17 cellular contexts compared by ENCODE assay signal in the genomic region with DNA sequence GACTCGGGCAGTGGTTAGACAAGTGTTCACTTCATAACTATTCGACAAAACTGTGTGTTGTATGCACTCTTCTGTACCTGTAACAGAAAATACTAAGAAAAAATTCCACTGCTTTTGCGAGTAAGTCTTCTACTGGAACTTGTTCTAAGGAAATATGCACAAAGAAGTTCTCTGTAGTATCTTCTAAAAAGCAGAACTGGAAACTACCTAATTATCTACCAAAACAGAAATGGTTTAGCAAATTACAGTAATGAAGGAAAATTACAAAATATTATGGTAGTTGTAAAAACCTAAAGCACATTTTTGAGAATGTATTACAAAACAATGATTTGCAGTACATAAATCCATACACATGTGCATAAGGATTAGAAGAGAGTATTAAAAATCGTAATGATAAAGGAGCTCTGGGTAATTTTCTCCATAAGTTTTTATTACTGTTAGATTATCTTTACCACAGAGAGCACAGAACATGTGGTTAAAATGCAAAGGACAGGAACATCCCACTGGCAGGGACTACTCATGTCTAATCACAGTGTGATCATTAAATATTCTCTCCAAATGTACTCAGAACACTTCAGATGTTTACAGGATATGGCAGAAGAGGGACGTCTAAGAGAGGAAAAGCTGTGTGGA. TPM values are rescaled to one million over a fixed set of nuclear protein-coding genes. Genes with fewer than 3 reads are reported as not detected.
DNase-seq lines count a peak whose midpoint lies in the region; ATAC-seq and TF ChIP-seq lines count a peak whose summit lies in the region.
"Had no signal": no experiment of that assay in that cellular context is flagged by ENCODE, and none has a peak within 500 bp of the region (broad histone marks: within the 10 kb centered on the region; RNA-seq: fewer than 3 reads in every experiment).

No MANE protein-coding gene starts in this region.

- no peaks in the 10 kb centered on the region for H3K9me3 Mint-ChIP-seq in activated naive CD4-positive, alpha-beta T cell treated with anti-CD3 and anti-CD28 coated beads, Interleukin-2, amount 10 ng/mL, durations not matched to agents 7 days and 5 days
- H3K9me3 Mint-ChIP-seq in activated naive CD8-positive, alpha-beta T cell treated with anti-CD3 and anti-CD28 coated beads for 36 hours = no peaks in the 10 kb centered on the region
- H3K9me3 Mint-ChIP-seq in stimulated activated naive B cell treated with anti-CD40 and anti-IgM and Interleukin-4, amounts not matched to agents 10 μg/mL and 1 μg/mL and 100 μg/mL, for 72 hours = no peaks in the 10 kb centered on the region

- peak in 1 of 2 donors; percentile 45 for ATAC-seq in stimulated activated naive B cell treated with anti-CD40 and anti-IgM and Interleukin-4, amounts not matched to agents 10 μg/mL and 1 μg/mL and 100 μg/mL, for 72 hours (replicated peaks)
- ATAC-seq: gastrocnemius medialis had no signal

- H3K27ac ChIP-seq in ascending aorta = no peak overlapping the region
- H3K27ac ChIP-seq: gastrocnemius medialis, SJSA1 had no signal

- no peak overlapping the region for H3K4me3 ChIP-seq in ascending aorta
- H3K4me3 ChIP-seq: gastrocnemius medialis, ovary, SJSA1 had no signal

- no peaks in the 10 kb centered on the region for H3K27me3 ChIP-seq in ascending aorta
- H3K27me3 ChIP-seq: gastrocnemius medialis, ovary, SJSA1 had no signal

- no peaks in the 10 kb centered on the region for H3K27me3 Mint-ChIP-seq in activated naive CD4-positive, alpha-beta T cell treated with anti-CD3 and anti-CD28 coated beads, Interleukin-2, amount 10 ng/mL, durations not matched to agents 7 days and 5 days
- no peaks in the 10 kb centered on the region for H3K27me3 Mint-ChIP-seq in activated naive CD8-positive, alpha-beta T cell treated with anti-CD3 and anti-CD28 coated beads for 36 hours
- no peaks in the 10 kb centered on the region for H3K27me3 Mint-ChIP-seq in stimulated activated naive B cell treated with anti-CD40 and anti-IgM and Interleukin-4, amounts not matched to agents 10 μg/mL and 1 μg/mL and 100 μg/mL, for 72 hours

- no peak for TF ChIP-seq CTCF in ascending aorta (IDR thresholded peaks at IDR 0.05)

- peak overlapping the region; percentile 71 for H3K27ac Mint-ChIP-seq in activated naive CD4-positive, alpha-beta T cell treated with anti-CD3 and anti-CD28 coated beads, Interleukin-2, amount 10 ng/mL, durations not matched to agents 7 days and 5 days
- peak overlapping the region; percentile 4 for H3K27ac Mint-ChIP-seq in activated naive CD8-positive, alpha-beta T cell treated with anti-CD3 and anti-CD28 coated beads for 36 hours
- peak overlapping the region; percentile 34 for H3K27ac Mint-ChIP-seq in stimulated activated naive B cell treated with anti-CD40 and anti-IgM and Interleukin-4, amounts not matched to agents 10 μg/mL and 1 μg/mL and 100 μg/mL, for 72 hours

- no peak overlapping the region for H3K4me3 Mint-ChIP-seq in activated naive CD4-positive, alpha-beta T cell treated with anti-CD3 and anti-CD28 coated beads, Interleukin-2, amount 10 ng/mL, durations not matched to agents 7 days and 5 days
- no peak overlapping the region for H3K4me3 Mint-ChIP-seq in activated naive CD8-positive, alpha-beta T cell treated with anti-CD3 and anti-CD28 coated beads for 36 hours
- H3K4me3 Mint-ChIP-seq in stimulated activated naive B cell treated with anti-CD40 and anti-IgM and Interleukin-4, amounts not matched to agents 10 μg/mL and 1 μg/mL and 100 μg/mL, for 72 hours = peak overlapping the region in 1 of 2 donors; percentile 16

- H3K4me1 ChIP-seq in ascending aorta = peaks cover 0 to 2% of the 10 kb centered on the region in 2 donors
- H3K4me1 ChIP-seq: SJSA1 had no signal

- CTCF ChIA-PET in activated naive CD4-positive, alpha-beta T cell treated with anti-CD3 and anti-CD28 coated beads, Interleukin-2, amount 10 ng/mL, durations not matched to agents 7 days and 5 days (lab: Charles Lee) = interaction anchor here (1.0 to 4.9 kb wide), 10 partner anchors 8 to 375 kb away, joined by 3 to 45 read pairs (median 8); no protein-coding TSS in a partner anchor

- H3K9me3 ChIP-seq in ascending aorta = no peaks in the 10 kb centered on the region
- H3K9me3 ChIP-seq: gastrocnemius medialis, ovary, SJSA1 had no signal

- intact Hi-C loops in ascending aorta (cut with DNase I) = loop anchor here (10.0 kb wide), 1 partner anchor 227 kb away; no protein-coding TSS in a partner anchor

- peaks cover 6% of the 10 kb centered on the region for H3K4me1 Mint-ChIP-seq in activated naive CD4-positive, alpha-beta T cell treated with anti-CD3 and anti-CD28 coated beads, Interleukin-2, amount 10 ng/mL, durations not matched to agents 7 days and 5 days
- peaks cover 26% of the 10 kb centered on the region for H3K4me1 Mint-ChIP-seq in activated naive CD8-positive, alpha-beta T cell treated with anti-CD3 and anti-CD28 coated beads for 36 hours
- peaks cover 14 to 29% of the 10 kb centered on the region in 2 donors for H3K4me1 Mint-ChIP-seq in stimulated activated naive B cell treated with anti-CD40 and anti-IgM and Interleukin-4, amounts not matched to agents 10 μg/mL and 1 μg/mL and 100 μg/mL, for 72 hours

- H3K36me3 Mint-ChIP-seq in activated naive CD4-positive, alpha-beta T cell treated with anti-CD3 and anti-CD28 coated beads, Interleukin-2, amount 10 ng/mL, durations not matched to agents 7 days and 5 days = peaks cover 26% of the 10 kb centered on the region
- H3K36me3 Mint-ChIP-seq in activated naive CD8-positive, alpha-beta T cell treated with anti-CD3 and anti-CD28 coated beads for 36 hours = no peaks in the 10 kb centered on the region
- peaks cover 15 to 34% of the 10 kb centered on the region in 2 donors for H3K36me3 Mint-ChIP-seq in stimulated activated naive B cell treated with anti-CD40 and anti-IgM and Interleukin-4, amounts not matched to agents 10 μg/mL and 1 μg/mL and 100 μg/mL, for 72 hours

- peaks cover 0 to 9% of the 10 kb centered on the region in 2 donors for H3K36me3 ChIP-seq in ascending aorta
- H3K36me3 ChIP-seq: ovary had no signal

- no peak for DNase-seq in activated naive CD4-positive, alpha-beta T cell treated with anti-CD3 and anti-CD28 coated beads, Interleukin-2, amount 10 ng/mL, durations not matched to agents 7 days and 5 days
- DNase-seq in activated naive CD4-positive, alpha-beta T cell treated with Interleukin-2 at 50 U/mL for 16 hours = no peak
- DNase-seq in NOMO-1 (lab: John Stamatoyannopoulos, UW; ENCODE audit: unreplicated experiment in 2 of 2) = peak; percentile 70 to 95
- no peak for DNase-seq in activated naive CD8-positive, alpha-beta T cell treated with anti-CD3 and anti-CD28 coated beads for 36 hours
- no peak for DNase-seq in stimulated activated naive B cell treated with anti-CD40 and anti-IgM and Interleukin-4, amounts not matched to agents 10 μg/mL and 1 μg/mL and 100 μg/mL, for 72 hours
- DNase-seq in foreskin melanocyte = no peak
- no peak for DNase-seq in activated CD4-positive, CD25-positive, alpha-beta regulatory T cell treated with anti-CD3 and anti-CD28 coated beads, Interleukin-2, amount 50 U/mL, for 72 hours
- no peak for DNase-seq in ascending aorta (ENCODE audit: low spot score in 2 of 2)
- DNase-seq: cerebellar nuclear complex, DMS153, gastrocnemius medialis, midbrain, NCI-H1436 treated with DMSO at 0.1 percent for 48 hours, NCI-H524, ovary, small intestine had no signal

RNA-seq across cellular contexts. Expression of gene FBXW2, which starts 35.8 kb away (rescaled TPM):
- total RNA-seq in activated naive CD8-positive, alpha-beta T cell treated with anti-CD3 and anti-CD28 coated beads for 36 hours = 10 to 100 TPM; 71.4 to 72.5 TPM
- total RNA-seq in ascending aorta = 35.5 TPM

RNA-seq across cellular contexts. Expression of gene MEGF9, which starts 43.1 kb away (rescaled TPM):
- 1 to 10 TPM; 3.8 to 3.9 TPM for total RNA-seq in activated naive CD8-positive, alpha-beta T cell treated with anti-CD3 and anti-CD28 coated beads for 36 hours
- 14.3 TPM for total RNA-seq in ascending aorta

Comparison
In these comparisons a context has a peak if more than half of its experiments do, and no peak if none do; other contexts are left out.
1. DNase-seq: peak in NOMO-1 (2 of 2); none in activated naive CD4-positive, alpha-beta T cell treated with anti-CD3 and anti-CD28 coated beads, Interleukin-2, amount 10 ng/mL, durations not matched to agents 7 days and 5 days (single experiment), activated naive CD4-positive, alpha-beta T cell treated with Interleukin-2 at 50 U/mL for 16 hours (single experiment), activated naive CD8-positive, alpha-beta T cell treated with anti-CD3 and anti-CD28 coated beads for 36 hours (single experiment), stimulated activated naive B cell treated with anti-CD40 and anti-IgM and Interleukin-4, amounts not matched to agents 10 μg/mL and 1 μg/mL and 100 μg/mL, for 72 hours (single experiment), foreskin melanocyte (single experiment), activated CD4-positive, CD25-positive, alpha-beta regulatory T cell treated with anti-CD3 and anti-CD28 coated beads, Interleukin-2, amount 50 U/mL, for 72 hours (single experiment) and ascending aorta (0 of 2).
2. H3K27ac Mint-ChIP-seq: peak in every context shown above with its lines; median percentile 71 in activated naive CD4-positive, alpha-beta T cell treated with anti-CD3 and anti-CD28 coated beads, Interleukin-2, amount 10 ng/mL, durations not matched to agents 7 days and 5 days; 34 in stimulated activated naive B cell treated with anti-CD40 and anti-IgM and Interleukin-4, amounts not matched to agents 10 μg/mL and 1 μg/mL and 100 μg/mL, for 72 hours; 4 in activated naive CD8-positive, alpha-beta T cell treated with anti-CD3 and anti-CD28 coated beads for 36 hours.